Comparison of ENCODE assay signal across 16 cellular contexts in the genomic region with DNA sequence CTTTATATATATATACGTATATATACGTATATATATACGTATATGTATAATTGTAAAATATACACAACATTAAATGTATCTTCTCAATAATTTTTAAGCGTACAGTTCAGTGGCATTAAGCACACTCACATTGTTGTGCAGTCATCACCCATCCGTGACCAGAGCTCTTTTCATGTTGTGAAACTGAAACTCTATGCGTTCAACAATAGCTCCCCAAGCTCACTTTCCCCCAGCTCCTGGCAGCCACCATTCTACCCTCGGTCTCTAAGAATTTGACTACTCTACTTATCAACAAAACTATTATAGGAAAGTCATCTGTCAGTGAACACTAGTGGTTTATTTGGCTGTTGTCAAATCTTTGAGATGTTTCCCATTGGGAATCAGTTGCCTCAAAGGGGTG.
DNase-seq lines count a peak whose midpoint lies in the region; ATAC-seq lines count a peak whose summit lies in the region.
"Had no signal": no experiment of that assay in that cellular context is flagged by ENCODE, and none has a peak within 500 bp of the region (broad histone marks: within the 10 kb centered on the region; RNA-seq: fewer than 3 reads in every experiment).

No MANE protein-coding gene starts in this region.

- peaks cover 0 to 6% of the 10 kb centered on the region in 2 donors for H3K4me1 Mint-ChIP-seq in stimulated activated naive B cell treated with anti-CD40 and anti-IgM and Interleukin-4, amounts not matched to agents 10 μg/mL and 1 μg/mL and 100 μg/mL, for 72 hours

- no peaks in the 10 kb centered on the region for H3K27me3 Mint-ChIP-seq in stimulated activated naive B cell treated with anti-CD40 and anti-IgM and Interleukin-4, amounts not matched to agents 10 μg/mL and 1 μg/mL and 100 μg/mL, for 72 hours
- H3K27me3 Mint-ChIP-seq: brain, naive B cell had no signal

- ATAC-seq in GM21717 (IDR thresholded peaks at IDR 0.05; ENCODE audit: unreplicated experiment) (peak; percentile 90), HG03354 (IDR thresholded peaks at IDR 0.05; ENCODE audit: poor library complexity, severe bottlenecking, unreplicated experiment) (peak; percentile 86), left lobe of liver (no peak)
- ATAC-seq in stimulated activated naive B cell treated with anti-CD40 and anti-IgM and Interleukin-4, amounts not matched to agents 10 μg/mL and 1 μg/mL and 100 μg/mL, for 72 hours (replicated peaks) = peak; percentile 52 to 60
- ATAC-seq: gastroesophageal sphincter, sciatic nerve had no signal

- no peak overlapping the region for H3K4me3 Mint-ChIP-seq in stimulated activated naive B cell treated with anti-CD40 and anti-IgM and Interleukin-4, amounts not matched to agents 10 μg/mL and 1 μg/mL and 100 μg/mL, for 72 hours
- H3K4me3 Mint-ChIP-seq: activated T-helper 1 cell treated with anti-CD3 and anti-CD28 coated beads, Interleukin-12 subunit alpha, Interleukin-12 subunit beta, Interleukin-2, Interleukin-4 antibody, amounts not matched to agents 30 ng/mL and 10 ng/mL and 1 ng/mL, durations not matched to agents 14 hours and 24 hours and 36 hours; brain; naive B cell had no signal

- no peaks in the 10 kb centered on the region for H3K36me3 Mint-ChIP-seq in stimulated activated naive B cell treated with anti-CD40 and anti-IgM and Interleukin-4, amounts not matched to agents 10 μg/mL and 1 μg/mL and 100 μg/mL, for 72 hours
- H3K36me3 Mint-ChIP-seq: brain, naive B cell had no signal

- DNase-seq in NCI-H1417 (lab: John Stamatoyannopoulos, UW) (peak in 2 of 3 experiments; percentile 37 to 57), NCI-H1417 treated with DMSO at 0.1 percent for 48 hours (lab: John Stamatoyannopoulos, UW) (no peak), GM03348 (ENCODE audit: low spot score) (no peak), G401 (ENCODE audit: low spot score) (no peak), left lobe of liver (ENCODE audit: low spot score) (no peak)
- no peak for DNase-seq in stimulated activated naive B cell treated with anti-CD40 and anti-IgM and Interleukin-4, amounts not matched to agents 10 μg/mL and 1 μg/mL and 100 μg/mL, for 72 hours
- DNase-seq: HCEC 1CT, naive B cell, NCI-H2029 treated with DMSO at 0.1 percent for 48 hours, PC-9 had no signal

- H3K9me3 Mint-ChIP-seq in stimulated activated naive B cell treated with anti-CD40 and anti-IgM and Interleukin-4, amounts not matched to agents 10 μg/mL and 1 μg/mL and 100 μg/mL, for 72 hours = peaks cover 0 to 2% of the 10 kb centered on the region in 2 donors
- H3K9me3 Mint-ChIP-seq: brain had no signal

- in situ Hi-C loops in G401 (cut with HindIII; ENCODE audit: low sequenced_read_pairs) = no loop called here

- no peak overlapping the region for H3K27ac Mint-ChIP-seq in stimulated activated naive B cell treated with anti-CD40 and anti-IgM and Interleukin-4, amounts not matched to agents 10 μg/mL and 1 μg/mL and 100 μg/mL, for 72 hours
- H3K27ac Mint-ChIP-seq: activated T-helper 1 cell treated with anti-CD3 and anti-CD28 coated beads, Interleukin-12 subunit alpha, Interleukin-12 subunit beta, Interleukin-2, Interleukin-4 antibody, amounts not matched to agents 30 ng/mL and 10 ng/mL and 1 ng/mL, durations not matched to agents 14 hours and 24 hours and 36 hours; brain; naive B cell had no signal

Comparison
In these comparisons a context has a peak if more than half of its experiments do, and no peak if none do; other contexts are left out.
1. DNase-seq: peak in NCI-H1417 (2 of 3); none in NCI-H1417 treated with DMSO at 0.1 percent for 48 hours (single experiment), stimulated activated naive B cell treated with anti-CD40 and anti-IgM and Interleukin-4, amounts not matched to agents 10 μg/mL and 1 μg/mL and 100 μg/mL, for 72 hours (single experiment), GM03348 (single experiment), G401 (single experiment) and left lobe of liver (single experiment).